Comparison of ENCODE assay signal across 20 cellular contexts in the genomic region with DNA sequence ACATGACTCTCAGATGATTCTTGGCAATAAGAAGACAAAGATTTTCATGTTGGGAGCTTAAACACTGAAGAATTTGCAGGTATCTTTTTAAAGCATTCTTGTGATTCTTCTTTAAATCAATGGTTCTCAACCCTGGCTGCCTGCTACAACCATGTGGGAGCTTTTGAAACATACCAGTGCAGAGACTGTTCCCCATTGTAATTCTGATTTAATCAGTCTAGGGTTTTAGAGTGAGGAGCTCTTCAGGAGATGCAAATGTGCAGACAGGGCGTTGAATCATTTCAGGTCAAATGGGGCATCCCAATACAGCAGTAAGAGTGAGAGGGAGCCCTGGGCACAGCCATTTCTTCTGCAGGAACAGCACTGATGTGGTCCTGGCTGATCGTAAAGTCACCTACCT. TPM values are rescaled to one million over a fixed set of nuclear protein-coding genes. Genes with fewer than 3 reads are reported as not detected.
DNase-seq lines count a peak whose midpoint lies in the region; ATAC-seq and TF ChIP-seq lines count a peak whose summit lies in the region.
"Had no signal": no experiment of that assay in that cellular context is flagged by ENCODE, and none has a peak within 500 bp of the region (broad histone marks: within the 10 kb centered on the region; RNA-seq: fewer than 3 reads in every experiment).

No MANE protein-coding gene starts in this region.

- H3K36me3 ChIP-seq in H7 (replicated peaks; ENCODE audit: control insufficient read depth, insufficient read depth, low read length): no peaks in the 10 kb centered on the region
- H3K36me3 ChIP-seq: HAP-1 had no signal

- H3K27me3 Mint-ChIP-seq in WTC11 (ENCODE audit: low read depth): no peaks in the 10 kb centered on the region; the same call in 1 of the 2 replicates

- H3K36me3 Mint-ChIP-seq in WTC11: no peaks in the 10 kb centered on the region
- H3K36me3 Mint-ChIP-seq: CD4-positive, alpha-beta memory T cell had no signal

- no peak overlapping the region for H3K27ac Mint-ChIP-seq in WTC11
- H3K27ac Mint-ChIP-seq: CD4-positive, alpha-beta memory T cell; HFFc6 had no signal

- no peak overlapping the region for H3K4me3 Mint-ChIP-seq in WTC11
- H3K4me3 Mint-ChIP-seq: CD4-positive, alpha-beta memory T cell; HFFc6 had no signal

- ATAC-seq in WTC11 (peak; percentile 85), GM21447 (IDR thresholded peaks at IDR 0.05; ENCODE audit: unreplicated experiment) (no peak)

- H3K9me3 Mint-ChIP-seq in WTC11: peaks cover 15% of the 10 kb centered on the region
- H3K9me3 Mint-ChIP-seq: CD4-positive, alpha-beta memory T cell; HFFc6 had no signal

- POLR2A ChIA-PET in WTC11 (lab: Charles Lee): no interaction called here

- CTCF ChIA-PET in WTC11 (lab: Charles Lee): interaction anchor here (0.9 to 1.4 kb wide), 5 partner anchors 11 to 191 kb away, joined by 3 to 6 read pairs (median 5); no protein-coding TSS in a partner anchor

- peak; percentile 39 for DNase-seq in H7
- no peak for DNase-seq in WTC11 (ENCODE audit: low spot score)
- DNase-seq in iPS-NIHi11 (ENCODE audit: low spot score): peak; percentile 27
- DNase-seq in SW480 (ENCODE audit: low spot score): no peak
- no peak for DNase-seq in effector CD8-positive, alpha-beta T cell (lab: John Stamatoyannopoulos, UW)
- DNase-seq: C1 segment of cervical spinal cord; Calu3; CD4-positive, alpha-beta memory T cell; COR-L47; DMS53; DMS79 treated with DMSO at 0.1 percent for 48 hours; GF-D8; HFFc6 had no signal

- no peak for TF ChIP-seq CTCF in WTC11 (IDR thresholded peaks at IDR 0.05)

- peaks cover 23% of the 10 kb centered on the region for H3K4me1 Mint-ChIP-seq in WTC11
- H3K4me1 Mint-ChIP-seq: CD4-positive, alpha-beta memory T cell had no signal

- no peak overlapping the region for H3K4me3 ChIP-seq in H7 (ENCODE audit: insufficient read depth, low read depth, low read length)
- H3K4me3 ChIP-seq: HAP-1 had no signal

- H3K27me3 ChIP-seq in H7 (ENCODE audit: control insufficient read depth, insufficient read depth, low read length): no peaks in the 10 kb centered on the region

TF ChIP-seq in WTC11, 78 proteins besides CTCF, POLR2A, EP300 and RAD21:
- no peak for TF ChIP-seq ZNF317 (CRISPR knock-in tag; IDR thresholded peaks at IDR 0.05; ENCODE audit: borderline replicate concordance, low read depth)
- no peak for TF ChIP-seq ZNF671 (CRISPR knock-in tag; IDR thresholded peaks at IDR 0.05)
- no peak for TF ChIP-seq TEAD1 (CRISPR knock-in tag; IDR thresholded peaks at IDR 0.05)
- TF ChIP-seq, protein P1, sequence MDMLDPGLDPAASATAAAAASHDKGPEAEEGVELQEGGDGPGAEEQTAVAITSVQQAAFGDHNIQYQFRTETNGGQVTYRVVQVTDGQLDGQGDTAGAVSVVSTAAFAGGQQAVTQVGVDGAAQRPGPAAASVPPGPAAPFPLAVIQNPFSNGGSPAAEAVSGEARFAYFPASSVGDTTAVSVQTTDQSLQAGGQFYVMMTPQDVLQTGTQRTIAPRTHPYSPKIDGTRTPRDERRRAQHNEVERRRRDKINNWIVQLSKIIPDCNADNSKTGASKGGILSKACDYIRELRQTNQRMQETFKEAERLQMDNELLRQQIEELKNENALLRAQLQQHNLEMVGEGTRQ (CRISPR knock-in tag; IDR thresholded peaks at IDR 0.05): no peak

RNA-seq across cellular contexts. Expression of a gene that starts 24.3 kb away (rescaled TPM):
- not detected in 2 replicates for total RNA-seq in H7 (2014; rRNA removed; shearing (Covaris generic))
- total RNA-seq in WTC11 (2021): 0.23 to 0.35 TPM (median 0.34 TPM) in 3 replicates
- total RNA-seq: A172; A673; CD4-positive, alpha-beta memory T cell; Daoy; G401; H4; HFFc6 had no signal

Comparison
In these comparisons a context has a peak if more than half of its experiments do, and no peak if none do; other contexts are left out.
1. DNase-seq: peak in H7 (single experiment) and iPS-NIHi11 (single experiment); none in WTC11 (single experiment), SW480 (single experiment) and effector CD8-positive, alpha-beta T cell (single experiment).